In genomic region chr12:84719997-84720396, GRCh38 we compare ENCODE assay signal across 5 cellular contexts.
"Had no signal": no experiment of that assay in that cellular context is flagged by ENCODE, and none has a peak within 500 bp of the region (broad histone marks: within the 10 kb centered on the region; RNA-seq: fewer than 3 reads in every experiment).

No MANE protein-coding gene starts in this region.

- DNase-seq: H9, HCEC 1CT, IMR-90 had no signal

- H3K4me2 ChIP-seq: GM23338 had no signal

- H2AFZ ChIP-seq: GM23338 had no signal

- H3K4me3 ChIP-seq: GM23338, K562 had no signal

- ATAC-seq: GM23338, K562 had no signal
